In genomic region chr1:65330021-65330420, GRCh38 we compare ENCODE assay signal across 20 cellular contexts.
"Had no signal": no experiment of that assay in that cellular context is flagged by ENCODE, and none has a peak within 500 bp of the region (broad histone marks: within the 10 kb centered on the region; RNA-seq: fewer than 3 reads in every experiment).

No MANE protein-coding gene starts in this region.

- H2AFZ ChIP-seq: hepatocyte had no signal

- H3K9me3 ChIP-seq: left lung, mucosa of descending colon, ovary, right atrium auricular region, right lobe of liver, stomach, suprapubic skin, tibial nerve, uterus had no signal

- H3K27ac ChIP-seq: hepatocyte, left lung, ovary, right atrium auricular region, right lobe of liver, stomach, suprapubic skin, tibial nerve, uterus had no signal

- H3K79me2 ChIP-seq: hepatocyte had no signal

- H3K4me3 ChIP-seq: hepatocyte, left lung, lung, mucosa of descending colon, ovary, right atrium auricular region, right lobe of liver, smooth muscle cell, stomach, suprapubic skin, tibial nerve, uterus had no signal

- H3K36me3 ChIP-seq: left lung, ovary, right atrium auricular region, right lobe of liver, stomach, suprapubic skin, tibial nerve, uterus had no signal

- DNase-seq: islet precursor cell; left cardiac atrium; left lung; midbrain; mucosa of descending colon; naive thymus-derived CD4-positive, alpha-beta T cell; ovary; right lobe of liver; stimulated activated CD4-positive, alpha-beta T cell treated with anti-CD3 and anti-CD28 coated beads, Interleukin-1b, Interleukin-23, amount 100 ng/mL, for 48 hours; stimulated activated CD4-positive, alpha-beta T cell treated with anti-CD3 and anti-CD28 coated beads, Interleukin-4, amount 100 ng/mL, for 1 hour; stimulated activated naive B cell treated with anti-CD40 and anti-IgM and Interleukin-4, amounts not matched to agents 10 μg/mL and 1 μg/mL and 100 μg/mL, for 72 hours; stimulated activated naive CD8-positive, alpha-beta T cell treated with anti-CD3 and anti-CD28 coated beads, Interleukin-15, Interleukin-2, amounts not matched to agents 100 U/mL and 50 U/mL, for 24 hours; stomach; uterus had no signal

- H3K4me1 ChIP-seq: left lung, right atrium auricular region, right lobe of liver, stomach, suprapubic skin, tibial nerve, uterus had no signal

- H3K4me2 ChIP-seq: hepatocyte, smooth muscle cell had no signal

- H3K27me3 ChIP-seq: hepatocyte, left lung, ovary, right atrium auricular region, right lobe of liver, stomach, suprapubic skin, tibial nerve, uterus had no signal
